Comparison of ENCODE assay signal across 9 cellular contexts in genomic region chr6:20409427-20409971, GRCh38. TPM values are rescaled to one million over a fixed set of nuclear protein-coding genes. Genes with fewer than 3 reads are reported as not detected.
A peak's percentile ranks its signal among the peaks of the same experiment; 100 is the strongest.
DNase-seq lines count a peak whose midpoint lies in the region; ATAC-seq and TF ChIP-seq lines count a peak whose summit lies in the region.
"Had no signal": no experiment of that assay in that cellular context is flagged by ENCODE, and none has a peak within 500 bp of the region (broad histone marks: within the 10 kb centered on the region; RNA-seq: fewer than 3 reads in every experiment).

No MANE protein-coding gene starts in this region.

- intact Hi-C loops in left ventricle myocardium inferior (cut with micrococcal nuclease) (no loop called here), Right ventricle myocardium superior (cut with DNase I) (no loop called here), aorta (cut with DNase I) (no loop called here)

- H3K36me3 ChIP-seq in left ventricle myocardium inferior: no peaks in the 10 kb centered on the region
- H3K36me3 ChIP-seq in aorta (ENCODE audit: control insufficient read depth in 1 of 2, insufficient read depth in 2 of 2, low read length in 1 of 2): no peaks in the 10 kb centered on the region

- ATAC-seq in Right ventricle myocardium superior (ENCODE audit: poor library complexity) (no peak), HG03135 (IDR thresholded peaks at IDR 0.05; ENCODE audit: unreplicated experiment) (peak; percentile 94), aorta (ENCODE audit: low FRiP score) (no peak)

- H3K27ac ChIP-seq in left ventricle myocardium inferior (replicated peaks): peak overlapping the region; percentile 45
- peak overlapping the region; percentile 23 to 54 for H3K27ac ChIP-seq in aorta (ENCODE audit: low read depth in 1 of 2, low read length in 2 of 2)

- peaks cover 15% of the 10 kb centered on the region for H3K36me3 Mint-ChIP-seq in activated naive CD8-positive, alpha-beta T cell

- peak overlapping the region; percentile 45 for H3K4me3 Mint-ChIP-seq in activated naive CD8-positive, alpha-beta T cell

- H3K4me1 ChIP-seq in left ventricle myocardium inferior (peaks cover 24% of the 10 kb centered on the region), aorta (ENCODE audit: control insufficient read depth in 1 of 2, insufficient read depth in 2 of 2, low read length in 2 of 2) (peaks cover 0 to 4% of the 10 kb centered on the region in 2 donors)

- no peaks in the 10 kb centered on the region for H3K9me3 ChIP-seq in left ventricle myocardium inferior (replicated peaks)
- no peaks in the 10 kb centered on the region for H3K9me3 ChIP-seq in aorta (ENCODE audit: control insufficient read depth, low read length)

- peaks cover 70% of the 10 kb centered on the region for H3K4me1 Mint-ChIP-seq in activated naive CD8-positive, alpha-beta T cell (ENCODE audit: low read depth)

- no peak for TF ChIP-seq CTCF in left ventricle myocardium inferior (IDR thresholded peaks at IDR 0.05; ENCODE audit: borderline replicate concordance)

- peak overlapping the region; percentile 55 for H3K27ac Mint-ChIP-seq in activated naive CD8-positive, alpha-beta T cell

- H3K27me3 ChIP-seq in left ventricle myocardium inferior (ENCODE audit: low read depth): no peaks in the 10 kb centered on the region
- H3K27me3 ChIP-seq in aorta (ENCODE audit: control insufficient read depth in 1 of 2, insufficient read depth in 2 of 2, low read length in 1 of 2): no peaks in the 10 kb centered on the region

- H3K4me3 ChIP-seq in left ventricle myocardium inferior: peak overlapping the region; percentile 17
- peak overlapping the region in 1 of 2 donors; percentile 22 for H3K4me3 ChIP-seq in aorta (ENCODE audit: low read length in 2 of 2)

- no peaks in the 10 kb centered on the region for H3K9me3 Mint-ChIP-seq in activated naive CD8-positive, alpha-beta T cell (ENCODE audit: low read depth)

- DNase-seq in left ventricle myocardium inferior: no peak
- DNase-seq in Right ventricle myocardium superior: no peak
- no peak for DNase-seq in aorta
- no peak for DNase-seq in superior temporal gyrus (ENCODE audit: extremely low spot score)
- no peak for DNase-seq in nucleus accumbens (lab: John Stamatoyannopoulos, UW)
- DNase-seq in HuH-7 (ENCODE audit: low spot score): no peak
- DNase-seq: DMS 273 treated with DMSO at 0.1 percent for 48 hours had no signal

- no peaks in the 10 kb centered on the region for H3K27me3 Mint-ChIP-seq in activated naive CD8-positive, alpha-beta T cell

- WGBS in aorta, 2 donors: 18 to 20% methylated on average over 6 of the region's 6 CpGs

RNA-seq across cellular contexts. Expression of gene E2F3, which starts 7.8 kb away (rescaled TPM):
- total RNA-seq in left ventricle myocardium inferior (6.7 TPM), Right ventricle myocardium superior (6.5 TPM), aorta (10 to 100 TPM; 12.7 to 15.5 TPM)
- 1 to 10 TPM; 3.3 to 7.6 TPM for polyA plus RNA-seq in aorta
